In genomic region chr9:110246214-110246613, GRCh38 we compare ENCODE assay signal across 16 cellular contexts. TPM values are rescaled to one million over a fixed set of nuclear protein-coding genes. Genes with fewer than 3 reads are reported as not detected.
A peak's percentile ranks its signal among the peaks of the same experiment; 100 is the strongest.
DNase-seq lines count a peak whose midpoint lies in the region; ATAC-seq and TF ChIP-seq lines count a peak whose summit lies in the region.
"Had no signal": no experiment of that assay in that cellular context is flagged by ENCODE, and none has a peak within 500 bp of the region (broad histone marks: within the 10 kb centered on the region; RNA-seq: fewer than 3 reads in every experiment).

No MANE protein-coding gene starts in this region.

- H3K4me1 ChIP-seq in cardiac muscle cell (ENCODE audit: low read depth) (no peaks in the 10 kb centered on the region), right atrium auricular region (no peaks in the 10 kb centered on the region), mesenchymal stem cell (ENCODE audit: control insufficient read depth, insufficient read depth, low read depth, low read length) (peaks cover 2% of the 10 kb centered on the region), HAP-1 (0 out of 2 replicates have a peak, but pooled peaks cover 2% of the 10 kb centered on the region)

- H2AK5ac ChIP-seq in mesenchymal stem cell (ENCODE audit: low read length, severe bottlenecking): no peak overlapping the region

- no peak overlapping the region for H2AFZ ChIP-seq in mesenchymal stem cell (ENCODE audit: low read depth, low read length)

- H3K4me3 ChIP-seq in cardiac muscle cell (no peak overlapping the region), right atrium auricular region (no peak overlapping the region), mesenchymal stem cell (ENCODE audit: insufficient read depth in 1 of 2, low read depth in 1 of 2, low read length in 2 of 2) (no peak overlapping the region), HAP-1 (no peak overlapping the region)

- H3K9me3 ChIP-seq in cardiac muscle cell (ENCODE audit: low read depth) (no peaks in the 10 kb centered on the region), right atrium auricular region (no peaks in the 10 kb centered on the region), mesenchymal stem cell (ENCODE audit: control insufficient read depth, low read length) (no peaks in the 10 kb centered on the region), HAP-1 (no peaks in the 10 kb centered on the region)
- H3K9me3 ChIP-seq: Caco-2 had no signal

- peak overlapping the region; percentile 32 for H3K27ac ChIP-seq in cardiac muscle cell
- H3K27ac ChIP-seq in right atrium auricular region: no peak overlapping the region
- no peak overlapping the region for H3K27ac ChIP-seq in mesenchymal stem cell (ENCODE audit: low read length, poor library complexity, severe bottlenecking)
- H3K27ac ChIP-seq: C4-2B had no signal

- H3K4me3 Mint-ChIP-seq in HFFc6 (no peak overlapping the region), progenitor cell of endocrine pancreas (ENCODE audit: low read depth) (no peak overlapping the region)
- H3K4me3 Mint-ChIP-seq: CD4-positive, alpha-beta T cell had no signal

- peak overlapping the region; percentile 16; the same call in 1 of the 2 replicates for H3K27ac Mint-ChIP-seq in HFFc6
- H3K27ac Mint-ChIP-seq in progenitor cell of endocrine pancreas: peak overlapping the region; percentile 37
- H3K27ac Mint-ChIP-seq: CD4-positive, alpha-beta T cell had no signal

- no peak overlapping the region for H4K8ac ChIP-seq in mesenchymal stem cell (ENCODE audit: low read length)

- WGBS in mesenchymal stem cell: 98% methylated on average over 6 of the region's 6 CpGs

- no peak for ATAC-seq in HG03571 (IDR thresholded peaks at IDR 0.05; ENCODE audit: unreplicated experiment)
- ATAC-seq: HCT116 had no signal

- H3K4me1 Mint-ChIP-seq in HFFc6 (ENCODE audit: low read depth) (no peaks in the 10 kb centered on the region; the same call in 1 of the 2 replicates), progenitor cell of endocrine pancreas (ENCODE audit: low read depth) (peaks cover 2% of the 10 kb centered on the region)

- H2BK12ac ChIP-seq in mesenchymal stem cell (ENCODE audit: low read length in 2 of 2): no peak overlapping the region

- no peak overlapping the region for H2BK15ac ChIP-seq in mesenchymal stem cell (ENCODE audit: low read depth, poor library complexity, severe bottlenecking)

- no peak overlapping the region for H3K4me2 ChIP-seq in mesenchymal stem cell (ENCODE audit: low read length, poor library complexity, severe bottlenecking)

- 0 out of 2 replicates have a peak, but pooled peaks cover 2% of the 10 kb centered on the region for H3K27me3 Mint-ChIP-seq in HFFc6 (ENCODE audit: insufficient read depth)
- no peaks in the 10 kb centered on the region for H3K27me3 Mint-ChIP-seq in progenitor cell of endocrine pancreas
- H3K27me3 Mint-ChIP-seq: CD4-positive, alpha-beta T cell had no signal

- peaks cover 31% of the 10 kb centered on the region for H3K36me3 Mint-ChIP-seq in HFFc6 (ENCODE audit: low read depth)
- H3K36me3 Mint-ChIP-seq in progenitor cell of endocrine pancreas (ENCODE audit: insufficient read depth): peaks cover 12% of the 10 kb centered on the region

- peaks cover 11% of the 10 kb centered on the region for H3K36me3 ChIP-seq in cardiac muscle cell
- H3K36me3 ChIP-seq in right atrium auricular region: peaks cover 53% of the 10 kb centered on the region
- peaks cover 13 to 97% of the 10 kb centered on the region in 2 experiments for H3K36me3 ChIP-seq in mesenchymal stem cell (ENCODE audit: control insufficient read depth in 1 of 2, insufficient read depth in 2 of 2, low read depth in 1 of 2, low read length in 2 of 2)
- peaks cover 65% of the 10 kb centered on the region for H3K36me3 ChIP-seq in HAP-1 (replicated peaks)

- H3K79me1 ChIP-seq in mesenchymal stem cell (replicated peaks; ENCODE audit: low read length, poor library complexity, severe bottlenecking): peaks cover 11% of the 10 kb centered on the region

- no peak overlapping the region for H2BK120ac ChIP-seq in mesenchymal stem cell (ENCODE audit: low read depth, low read length)

- in situ Hi-C loops in HAP-1 (cut with MboI; ENCODE audit: low sequenced_read_pairs): no loop called here

- no peak for TF ChIP-seq CTCF in cardiac muscle cell (IDR thresholded peaks at IDR 0.05; ENCODE audit: low read depth, low read length)
- no peak for TF ChIP-seq CTCF in right atrium auricular region (IDR thresholded peaks at IDR 0.05)
- TF ChIP-seq CTCF in HFFc6 (IDR thresholded peaks at IDR 0.05): no peak
- no peak for TF ChIP-seq CTCF in progenitor cell of endocrine pancreas (IDR thresholded peaks at IDR 0.05; ENCODE audit: unreplicated experiment)

- H3K18ac ChIP-seq in mesenchymal stem cell (ENCODE audit: low read depth in 1 of 2, low read length in 2 of 2): no peak overlapping the region

- no peaks in the 10 kb centered on the region for H3K9me3 Mint-ChIP-seq in HFFc6
- no peaks in the 10 kb centered on the region for H3K9me3 Mint-ChIP-seq in progenitor cell of endocrine pancreas (ENCODE audit: low read depth)
- H3K9me3 Mint-ChIP-seq: CD4-positive, alpha-beta T cell had no signal

- H3K14ac ChIP-seq in mesenchymal stem cell (ENCODE audit: low read length in 2 of 2): no peak overlapping the region

- no peak overlapping the region for H2BK5ac ChIP-seq in mesenchymal stem cell (ENCODE audit: low read depth, low read length, poor library complexity, severe bottlenecking)

- H3K27me3 ChIP-seq in cardiac muscle cell: no peaks in the 10 kb centered on the region
- no peaks in the 10 kb centered on the region for H3K27me3 ChIP-seq in right atrium auricular region
- no peaks in the 10 kb centered on the region for H3K27me3 ChIP-seq in mesenchymal stem cell (ENCODE audit: control insufficient read depth in 1 of 2, insufficient read depth in 1 of 2, low read length in 2 of 2)
- H3K27me3 ChIP-seq in HAP-1 (ENCODE audit: low read depth): no peaks in the 10 kb centered on the region

- no peak overlapping the region for H3K23ac ChIP-seq in mesenchymal stem cell (ENCODE audit: low read length in 2 of 2)

- no peak overlapping the region for H3K9ac ChIP-seq in mesenchymal stem cell (ENCODE audit: low read length)

- DNase-seq in cardiac muscle cell (ENCODE audit: low read depth in 1 of 2, low spot score in 1 of 2) (peak in 1 of 2 donors; percentile 6), right atrium auricular region (ENCODE audit: low spot score) (no peak), HFFc6 (no peak), mesenchymal stem cell (peak; percentile 6), progenitor cell of endocrine pancreas (ENCODE audit: low spot score, unreplicated experiment) (no peak), HAP-1 (ENCODE audit: low spot score in 2 of 2) (no peak), Ammon's horn (ENCODE audit: low spot score) (no peak)
- DNase-seq: ACHN; Caco-2; CD4-positive, alpha-beta T cell had no signal

- H3K4ac ChIP-seq in mesenchymal stem cell (ENCODE audit: low read depth in 1 of 2, low read length in 2 of 2): no peak overlapping the region

- no peak overlapping the region for H4K91ac ChIP-seq in mesenchymal stem cell (ENCODE audit: low read length)

RNA-seq across cellular contexts. Expression of gene TXN, which starts 10.1 kb away (rescaled TPM):
- total RNA-seq in cardiac muscle cell: 55.7 and 82.4 TPM in 2 replicates
- polyA plus RNA-seq in cardiac muscle cell: 241 and 287 TPM in 2 replicates
- 10 to 100 TPM; 90.5 to 92.5 TPM for total RNA-seq in right atrium auricular region
- total RNA-seq in HFFc6 (2021; fragmentation: NEBNext Ultra II Directional; extraction: Animal tissue kit (Norgen Biotek cat#: 25700)): 100 to 1,000 TPM; 365 to 493 (median 450) TPM
- polyA plus RNA-seq in mesenchymal stem cell (2013, experiment 1 of 2): 709 TPM
- 737 TPM for polyA plus RNA-seq in mesenchymal stem cell (2013, experiment 2 of 2)
- 130 and 137 TPM in 2 replicates for total RNA-seq in progenitor cell of endocrine pancreas

RNA-seq across cellular contexts. Expression of gene C9orf152, which starts 38.3 kb away (rescaled TPM):
- not detected in 2 replicates for total RNA-seq in cardiac muscle cell
- not detected in 2 replicates for polyA plus RNA-seq in cardiac muscle cell
- not detected for total RNA-seq in right atrium auricular region
- total RNA-seq in HFFc6 (2021; fragmentation: NEBNext Ultra II Directional; extraction: Animal tissue kit (Norgen Biotek cat#: 25700)): not detected
- polyA plus RNA-seq in mesenchymal stem cell (2013, experiment 1 of 2): not detected
- not detected for polyA plus RNA-seq in mesenchymal stem cell (2013, experiment 2 of 2)
- total RNA-seq in progenitor cell of endocrine pancreas: 0.13 TPM in 1 of 2 replicates, not detected in the other
- total RNA-seq: A172; CD4-positive, alpha-beta T cell; H1 had no signal
- polyA plus RNA-seq: BJ, H1 had no signal
